Comparison of ENCODE assay signal across 8 cellular contexts in genomic region chr7:35802649-35803048, GRCh38. TPM values are rescaled to one million over a fixed set of nuclear protein-coding genes. Genes with fewer than 3 reads are reported as not detected.
A peak's percentile ranks its signal among the peaks of the same experiment; 100 is the strongest.
DNase-seq lines count a peak whose midpoint lies in the region; ATAC-seq and TF ChIP-seq lines count a peak whose summit lies in the region.

No MANE protein-coding gene starts in this region.

- peak overlapping the region; percentile 95 for H3K27ac Mint-ChIP-seq in activated T-helper 1 cell treated with anti-CD3 and anti-CD28 coated beads, Interleukin-12 subunit alpha, Interleukin-12 subunit beta, Interleukin-2, Interleukin-4 antibody, amounts not matched to agents 30 ng/mL and 10 ng/mL and 1 ng/mL, durations not matched to agents 14 hours and 24 hours and 36 hours
- peak overlapping the region; percentile 95 to 99 (median 98) for H3K27ac Mint-ChIP-seq in immature natural killer cell

- H3K4me3 ChIP-seq in left ventricle myocardium inferior (peak overlapping the region; percentile 95), subcutaneous abdominal adipose tissue (ENCODE audit: low read depth in 1 of 5, low read length in 5 of 5) (peak overlapping the region in 3 of 5 donors; percentile 81 to 94 (median 89))

- intact Hi-C loops in left ventricle myocardium inferior (cut with micrococcal nuclease) (no loop called here), left ventricle myocardium superior (cut with micrococcal nuclease) (loop anchor here (10.0 kb wide), 2 partner anchors 72 to 102 kb away; no protein-coding TSS in a partner anchor)
- intact Hi-C loops in activated T-helper 1 cell treated with anti-CD3 and anti-CD28 coated beads, Interleukin-12 subunit alpha, Interleukin-12 subunit beta, Interleukin-2, Interleukin-4 antibody, amounts not matched to agents 30 ng/mL and 10 ng/mL and 1 ng/mL, durations not matched to agents 14 hours and 24 hours and 36 hours (cut with micrococcal nuclease): loop anchor here (1.0 to 10.0 kb wide), 7 partner anchors 48 to 882 kb away; partner anchors contain the start of gene HERPUD2

- H3K27me3 ChIP-seq in left ventricle myocardium inferior (ENCODE audit: low read depth): no peaks in the 10 kb centered on the region
- H3K27me3 ChIP-seq in subcutaneous abdominal adipose tissue (ENCODE audit: control insufficient read depth in 5 of 5, insufficient read depth in 4 of 5, low read length in 5 of 5): no peaks in the 10 kb centered on the region

- H3K27me3 Mint-ChIP-seq in activated T-helper 1 cell treated with anti-CD3 and anti-CD28 coated beads, Interleukin-12 subunit alpha, Interleukin-12 subunit beta, Interleukin-2, Interleukin-4 antibody, amounts not matched to agents 30 ng/mL and 10 ng/mL and 1 ng/mL, durations not matched to agents 14 hours and 24 hours and 36 hours (ENCODE audit: insufficient read depth): no peaks in the 10 kb centered on the region
- H3K27me3 Mint-ChIP-seq in immature natural killer cell (ENCODE audit: low read depth in 3 of 3): peaks cover 17 to 29% (median 21%) of the 10 kb centered on the region in 3 donors

- peak overlapping the region; percentile 98 for H3K27ac ChIP-seq in left ventricle myocardium inferior (replicated peaks)
- H3K27ac ChIP-seq in subcutaneous abdominal adipose tissue (ENCODE audit: low read depth, low read length): peak overlapping the region; percentile 91

- H3K36me3 Mint-ChIP-seq in activated T-helper 1 cell treated with anti-CD3 and anti-CD28 coated beads, Interleukin-12 subunit alpha, Interleukin-12 subunit beta, Interleukin-2, Interleukin-4 antibody, amounts not matched to agents 30 ng/mL and 10 ng/mL and 1 ng/mL, durations not matched to agents 14 hours and 24 hours and 36 hours (ENCODE audit: low read depth): peaks cover 26% of the 10 kb centered on the region
- no peaks in the 10 kb centered on the region for H3K36me3 Mint-ChIP-seq in immature natural killer cell

- peak overlapping the region; percentile 98 for H3K4me3 Mint-ChIP-seq in activated T-helper 1 cell treated with anti-CD3 and anti-CD28 coated beads, Interleukin-12 subunit alpha, Interleukin-12 subunit beta, Interleukin-2, Interleukin-4 antibody, amounts not matched to agents 30 ng/mL and 10 ng/mL and 1 ng/mL, durations not matched to agents 14 hours and 24 hours and 36 hours
- H3K4me3 Mint-ChIP-seq in immature natural killer cell: peak overlapping the region; percentile 90 to 98 (median 97)

- no peaks in the 10 kb centered on the region for H3K9me3 ChIP-seq in left ventricle myocardium inferior (replicated peaks)
- H3K9me3 ChIP-seq in subcutaneous abdominal adipose tissue (ENCODE audit: control insufficient read depth in 5 of 5, low read length in 5 of 5): no peaks in the 10 kb centered on the region

- ATAC-seq in left ventricle myocardium superior (no peak), HG03045 (IDR thresholded peaks at IDR 0.05; ENCODE audit: unreplicated experiment) (no peak)

- peaks cover 51% of the 10 kb centered on the region for H3K4me1 Mint-ChIP-seq in activated T-helper 1 cell treated with anti-CD3 and anti-CD28 coated beads, Interleukin-12 subunit alpha, Interleukin-12 subunit beta, Interleukin-2, Interleukin-4 antibody, amounts not matched to agents 30 ng/mL and 10 ng/mL and 1 ng/mL, durations not matched to agents 14 hours and 24 hours and 36 hours (ENCODE audit: low read depth)
- peaks cover 63 to 68% of the 10 kb centered on the region in 2 donors for H3K4me1 Mint-ChIP-seq in immature natural killer cell

- no peaks in the 10 kb centered on the region for H3K36me3 ChIP-seq in left ventricle myocardium inferior
- no peaks in the 10 kb centered on the region for H3K36me3 ChIP-seq in subcutaneous abdominal adipose tissue (ENCODE audit: control insufficient read depth in 5 of 5, insufficient read depth in 5 of 5, low read length in 5 of 5)

- DNase-seq in left ventricle myocardium inferior (no peak), left ventricle myocardium superior (no peak), immature natural killer cell (no peak), DMS53 treated with DMSO at 0.1 percent for 48 hours (lab: John Stamatoyannopoulos, UW; ENCODE audit: unreplicated experiment) (no peak), NCI-H1930 (lab: John Stamatoyannopoulos, UW) (no peak)
- DNase-seq in activated T-helper 1 cell treated with anti-CD3 and anti-CD28 coated beads, Interleukin-12 subunit alpha, Interleukin-12 subunit beta, Interleukin-2, Interleukin-4 antibody, amounts not matched to agents 30 ng/mL and 10 ng/mL and 1 ng/mL, durations not matched to agents 14 hours and 24 hours and 36 hours (ENCODE audit: low spot score): no peak

- H3K9me3 Mint-ChIP-seq in activated T-helper 1 cell treated with anti-CD3 and anti-CD28 coated beads, Interleukin-12 subunit alpha, Interleukin-12 subunit beta, Interleukin-2, Interleukin-4 antibody, amounts not matched to agents 30 ng/mL and 10 ng/mL and 1 ng/mL, durations not matched to agents 14 hours and 24 hours and 36 hours: no peaks in the 10 kb centered on the region
- H3K9me3 Mint-ChIP-seq in immature natural killer cell: no peaks in the 10 kb centered on the region

- no peak for TF ChIP-seq CTCF in left ventricle myocardium inferior (IDR thresholded peaks at IDR 0.05; ENCODE audit: borderline replicate concordance)

- H3K9ac ChIP-seq in subcutaneous abdominal adipose tissue (ENCODE audit: low read length in 5 of 5): peak overlapping the region in 3 of 5 donors; percentile 86 to 91 (median 91)

- H3K4me1 ChIP-seq in left ventricle myocardium inferior (peaks cover 79% of the 10 kb centered on the region), subcutaneous abdominal adipose tissue (ENCODE audit: control insufficient read depth in 5 of 5, insufficient read depth in 5 of 5, low read length in 5 of 5) (peaks cover 0 to 43% (median 24%) of the 10 kb centered on the region in 5 donors)

RNA-seq across cellular contexts. Expression of gene SEPTIN7, which starts 1.8 kb away (rescaled TPM):
- total RNA-seq in left ventricle myocardium inferior (187 TPM), left ventricle myocardium superior (176 TPM)
- total RNA-seq in activated T-helper 1 cell treated with anti-CD3 and anti-CD28 coated beads, Interleukin-12 subunit alpha, Interleukin-12 subunit beta, Interleukin-2, Interleukin-4 antibody, amounts not matched to agents 30 ng/mL and 10 ng/mL and 1 ng/mL, durations not matched to agents 14 hours and 24 hours and 36 hours: 219 and 223 TPM in 2 replicates
- polyA plus RNA-seq in immature natural killer cell: 1,000 to 10,000 TPM in 1 of 3 donors, 100 to 1,000 TPM in 2; 794 to 1,103 (median 966) TPM
